8 cellular contexts compared by ENCODE assay signal in the genomic region with DNA sequence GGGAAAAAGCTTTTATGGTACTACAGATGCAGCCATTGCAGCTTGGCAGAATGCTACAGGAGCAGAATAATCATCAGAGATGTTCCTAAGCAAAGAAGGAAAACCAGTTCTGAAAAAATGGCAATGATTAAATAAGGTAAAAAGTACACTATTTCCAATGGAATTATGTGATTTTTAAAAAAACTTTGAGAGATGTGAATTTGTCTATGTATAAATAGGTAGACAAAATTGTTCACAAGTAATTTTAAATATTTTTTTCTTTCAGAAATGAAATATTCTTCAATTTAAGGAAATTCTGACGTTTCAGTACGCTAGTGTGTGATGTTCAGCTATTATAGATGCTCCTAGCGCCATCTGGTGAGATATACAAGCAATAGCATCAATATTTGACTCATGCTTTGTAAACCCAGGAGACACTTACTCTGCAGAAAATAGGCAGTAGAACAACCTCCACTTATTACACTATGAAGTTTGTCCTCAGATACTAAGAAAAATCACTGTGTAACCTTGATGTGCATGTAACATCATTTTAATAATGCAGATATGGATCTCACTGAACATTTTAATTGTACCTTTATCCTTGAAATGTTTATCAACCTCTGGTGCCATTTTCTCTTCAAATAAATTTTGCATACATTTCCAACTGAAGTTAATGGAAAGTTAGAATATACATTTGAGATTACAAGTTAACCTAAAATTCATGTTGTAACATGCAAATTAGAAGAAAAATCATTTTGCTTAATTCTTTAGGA.
DNase-seq lines count a peak whose midpoint lies in the region; ATAC-seq, FAIRE-seq and TF ChIP-seq lines count a peak whose summit lies in the region.

No MANE protein-coding gene starts in this region.

- intact Hi-C loops in mucosa of descending colon (cut with DNase I, micrococcal nuclease): loop anchor here (5.0 kb wide), 1 partner anchor 180 kb away; no protein-coding TSS in a partner anchor

- ATAC-seq in mucosa of descending colon (peak; percentile 88), HG03457 (IDR thresholded peaks at IDR 0.05; ENCODE audit: unreplicated experiment) (no peak)

- no peak overlapping the region for H3K4me3 Mint-ChIP-seq in activated CD4-positive, alpha-beta T cell treated with anti-CD3 and anti-CD28 coated beads, Interleukin-2, amount 10 ng/mL, durations not matched to agents 7 days and 5 days
- H3K4me3 Mint-ChIP-seq in endothelial cell (ENCODE audit: unreplicated experiment): no peak overlapping the region

- peaks cover 7% of the 10 kb centered on the region for H3K27me3 Mint-ChIP-seq in activated CD4-positive, alpha-beta T cell treated with anti-CD3 and anti-CD28 coated beads, Interleukin-2, amount 10 ng/mL, durations not matched to agents 7 days and 5 days
- H3K27me3 Mint-ChIP-seq in endothelial cell (ENCODE audit: unreplicated experiment): no peaks in the 10 kb centered on the region

- peaks cover 3% of the 10 kb centered on the region for H3K9me3 Mint-ChIP-seq in activated CD4-positive, alpha-beta T cell treated with anti-CD3 and anti-CD28 coated beads, Interleukin-2, amount 10 ng/mL, durations not matched to agents 7 days and 5 days
- no peaks in the 10 kb centered on the region for H3K9me3 Mint-ChIP-seq in endothelial cell (ENCODE audit: unreplicated experiment)

- DNase-seq in activated CD4-positive, alpha-beta T cell treated with anti-CD3 and anti-CD28 coated beads, Interleukin-2, amount 10 ng/mL, durations not matched to agents 7 days and 5 days: peak; percentile 26
- no peak for DNase-seq in activated CD4-positive, alpha-beta T cell treated with anti-CD3 and anti-CD28 coated beads, Interleukin-2, amount 50 U/mL, for 48 hours
- DNase-seq in H4 (ENCODE audit: low spot score) (peak; percentile 75), LNCaP clone FGC (ENCODE audit: low read depth) (peak; percentile 14), RCC 7860 (ENCODE audit: low spot score) (peak; percentile 70), endothelial cell (ENCODE audit: low spot score) (no peak), mucosa of descending colon (peak in 1 of 3 donors; percentile 10)

- no peaks in the 10 kb centered on the region for H3K9me3 ChIP-seq in mucosa of descending colon

- H3K4me1 ChIP-seq in mucosa of descending colon (ENCODE audit: low read depth): no peaks in the 10 kb centered on the region

- peaks cover 3% of the 10 kb centered on the region for H3K36me3 Mint-ChIP-seq in activated CD4-positive, alpha-beta T cell treated with anti-CD3 and anti-CD28 coated beads, Interleukin-2, amount 10 ng/mL, durations not matched to agents 7 days and 5 days (ENCODE audit: low read depth)
- no peaks in the 10 kb centered on the region for H3K36me3 Mint-ChIP-seq in endothelial cell (ENCODE audit: low read depth, unreplicated experiment)

- FAIRE-seq in RCC 7860 (lab: Jason Lieb, UNC): peak; percentile 91

- TF ChIP-seq CTCF in LNCaP clone FGC (IDR thresholded peaks at IDR 0.05; ENCODE audit: control insufficient read depth, extremely low read depth, insufficient read depth) (peak; percentile 76), endothelial cell (IDR thresholded peaks at IDR 0.05; ENCODE audit: unreplicated experiment) (peak; percentile 57), mucosa of descending colon (IDR thresholded peaks at IDR 0.05) (peak; percentile 47)

- H3K4me3 ChIP-seq in LNCaP clone FGC (ENCODE audit: low read depth, low read length) (no peak overlapping the region), mucosa of descending colon (no peak overlapping the region)

- no peaks in the 10 kb centered on the region for H3K36me3 ChIP-seq in mucosa of descending colon (ENCODE audit: low read depth)

- POLR2A ChIA-PET in activated CD4-positive, alpha-beta T cell treated with anti-CD3 and anti-CD28 coated beads, Interleukin-2, amount 10 ng/mL, durations not matched to agents 7 days and 5 days (lab: Charles Lee): no interaction called here

- CTCF ChIA-PET in activated CD4-positive, alpha-beta T cell treated with anti-CD3 and anti-CD28 coated beads, Interleukin-2, amount 10 ng/mL, durations not matched to agents 7 days and 5 days (lab: Charles Lee): interaction anchor here (0.8 to 3.3 kb wide), 8 partner anchors 9 to 179 kb away, joined by 3 to 37 read pairs (median 4); partner anchors contain the start of gene FAM3C

- peaks cover 27% of the 10 kb centered on the region for H3K4me1 Mint-ChIP-seq in activated CD4-positive, alpha-beta T cell treated with anti-CD3 and anti-CD28 coated beads, Interleukin-2, amount 10 ng/mL, durations not matched to agents 7 days and 5 days
- no peaks in the 10 kb centered on the region for H3K4me1 Mint-ChIP-seq in endothelial cell (ENCODE audit: unreplicated experiment)

- H3K27ac Mint-ChIP-seq in activated CD4-positive, alpha-beta T cell treated with anti-CD3 and anti-CD28 coated beads, Interleukin-2, amount 10 ng/mL, durations not matched to agents 7 days and 5 days: no peak overlapping the region
- H3K27ac Mint-ChIP-seq in endothelial cell (ENCODE audit: unreplicated experiment): no peak overlapping the region

Comparison
In these comparisons a context has a peak if more than half of its experiments do, and no peak if none do; other contexts are left out.
1. DNase-seq: peak in activated CD4-positive, alpha-beta T cell treated with anti-CD3 and anti-CD28 coated beads, Interleukin-2, amount 10 ng/mL, durations not matched to agents 7 days and 5 days (single experiment), H4 (single experiment), LNCaP clone FGC (single experiment) and RCC 7860 (single experiment); none in activated CD4-positive, alpha-beta T cell treated with anti-CD3 and anti-CD28 coated beads, Interleukin-2, amount 50 U/mL, for 48 hours (0 of 2) and endothelial cell (single experiment).
2. Peak in every context shown above with its lines, with median percentiles within 50 percentile points of each other: CTCF ChIP-seq.